Comparison of ENCODE assay signal across 12 cellular contexts in the genomic region with DNA sequence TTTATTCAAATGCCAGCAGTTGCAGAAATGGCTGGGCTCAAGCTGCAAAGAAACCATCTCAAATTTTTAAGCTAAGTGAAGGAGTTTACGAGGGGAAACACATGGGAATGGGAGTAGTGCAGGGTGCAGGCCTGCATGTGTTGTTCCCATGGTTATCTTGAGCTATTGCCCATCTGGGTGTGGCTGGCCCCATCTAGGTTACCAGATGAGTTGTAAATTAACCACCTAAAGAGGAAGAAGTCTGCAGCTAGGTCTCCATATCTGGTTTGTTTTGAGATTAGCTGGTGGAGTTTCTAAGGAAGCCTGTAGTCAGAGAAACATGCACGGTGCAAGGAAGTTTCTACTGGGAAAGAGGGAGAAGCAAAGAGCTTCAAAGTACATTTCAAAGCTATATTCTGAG. TPM values are rescaled to one million over a fixed set of nuclear protein-coding genes. Genes with fewer than 3 reads are reported as not detected.
DNase-seq lines count a peak whose midpoint lies in the region; ATAC-seq, FAIRE-seq and TF ChIP-seq lines count a peak whose summit lies in the region.
"Had no signal": no experiment of that assay in that cellular context is flagged by ENCODE, and none has a peak within 500 bp of the region (broad histone marks: within the 10 kb centered on the region; RNA-seq: fewer than 3 reads in every experiment).

No MANE protein-coding gene starts in this region.

- ATAC-seq in GM18870 (IDR thresholded peaks at IDR 0.05; ENCODE audit: unreplicated experiment), result peak; percentile 95
- ATAC-seq in GM21786 (IDR thresholded peaks at IDR 0.05; ENCODE audit: unreplicated experiment), result peak; percentile 97
- peak; percentile 93 for ATAC-seq in HG03378 (IDR thresholded peaks at IDR 0.05; ENCODE audit: unreplicated experiment)
- ATAC-seq in psoas muscle, result no peak

- no peaks in the 10 kb centered on the region for H3K27me3 ChIP-seq in psoas muscle (ENCODE audit: insufficient read depth in 3 of 3, low read length in 2 of 3)
- no peaks in the 10 kb centered on the region for H3K27me3 ChIP-seq in breast epithelium
- H3K27me3 ChIP-seq: uterus had no signal

- H3K27ac ChIP-seq in psoas muscle, result no peak overlapping the region
- H3K27ac ChIP-seq in breast epithelium, result no peak overlapping the region
- H3K27ac ChIP-seq: uterus had no signal

- TF ChIP-seq CTCF in psoas muscle (IDR thresholded peaks at IDR 0.05) (no peak), breast epithelium (IDR thresholded peaks at IDR 0.05) (no peak)

- FAIRE-seq in GM12891 (lab: Jason Lieb, UNC), result no peak

- H3K4me3 ChIP-seq in psoas muscle, result no peak overlapping the region
- no peak overlapping the region for H3K4me3 ChIP-seq in breast epithelium
- H3K4me3 ChIP-seq: uterus had no signal

- TF ChIP-seq POLR2A in GM12891 (IDR thresholded peaks at IDR 0.05; ENCODE audit: low read depth, low read length) (no peak), breast epithelium (IDR thresholded peaks at IDR 0.05) (no peak)

- H3K4me1 ChIP-seq in psoas muscle (no peaks in the 10 kb centered on the region), breast epithelium (no peaks in the 10 kb centered on the region)
- H3K4me1 ChIP-seq: uterus had no signal

- 40 to 46% (median 41%) methylated on average over 2 of the region's 2 CpGs for WGBS in psoas muscle, 3 donors

- DNase-seq in kidney tubule cell (ENCODE audit: low spot score) (peak; percentile 57), GM12891 (ENCODE audit: insufficient read length, low spot score) (no peak), SIG-M5 treated with dmso at 0.1 percent for 504 hours (lab: John Stamatoyannopoulos, UW; ENCODE audit: unreplicated experiment) (no peak), psoas muscle (no peak), breast epithelium (ENCODE audit: low spot score in 2 of 2) (no peak)
- DNase-seq: activated naive CD8-positive, alpha-beta T cell treated with anti-CD3 and anti-CD28 coated beads, Interleukin-2, amount 10 ng/mL, durations not matched to agents 7 days and 5 days; CD8-positive, alpha-beta memory T cell; effector CD4-positive, alpha-beta T cell; uterus had no signal

- no peaks in the 10 kb centered on the region for H3K9me3 ChIP-seq in psoas muscle
- H3K9me3 ChIP-seq in breast epithelium, result peaks cover 0 to 7% of the 10 kb centered on the region in 2 donors
- H3K9me3 ChIP-seq: uterus had no signal

- no peaks in the 10 kb centered on the region for H3K36me3 ChIP-seq in psoas muscle (ENCODE audit: insufficient read depth in 1 of 2, low read depth in 1 of 2)
- no peaks in the 10 kb centered on the region for H3K36me3 ChIP-seq in breast epithelium
- H3K36me3 ChIP-seq: uterus had no signal

- intact Hi-C loops in psoas muscle (cut with DNase I) (no loop called here), breast epithelium (cut with DNase I; ENCODE audit: low total_unique reads) (no loop called here)

TF ChIP-seq in GM12891, 5 proteins besides CTCF, POLR2A, EP300 and RAD21:
- TF ChIP-seq SPI1 (IDR thresholded peaks at IDR 0.05; ENCODE audit: low read depth, low read length) (no peak), POU2F2 (IDR thresholded peaks at IDR 0.05; ENCODE audit: low read depth, low read length) (no peak)

RNA-seq across cellular contexts. Expression of a gene that starts 23.3 kb away (rescaled TPM):
- polyA plus RNA-seq in GM12891 (2012; ENCODE audit: low read depth, missing spikeins), result 0.05 TPM
- total RNA-seq in psoas muscle (1 to 10 TPM; 1.4 to 3.7 (median 1.6) TPM), breast epithelium (10 to 100 TPM; 14.4 to 81.9 (median 22.1) TPM)
- under 1 TPM; 0.32 to 0.55 (median 0.33) TPM for polyA plus RNA-seq in psoas muscle
- total RNA-seq: activated naive CD8-positive, alpha-beta T cell treated with anti-CD3 and anti-CD28 coated beads, Interleukin-2, amount 10 ng/mL, durations not matched to agents 7 days and 5 days; CD8-positive, alpha-beta memory T cell had no signal

RNA-seq across cellular contexts. Expression of a gene that starts 34.0 kb away (rescaled TPM):
- polyA plus RNA-seq in GM12891 (2012; ENCODE audit: low read depth, missing spikeins), result 0.77 TPM
- 1 to 10 TPM in 3 of 4 donors, under 1 TPM in 1; 0.59 to 4.8 (median 1.8) TPM for total RNA-seq in psoas muscle
- polyA plus RNA-seq in psoas muscle, result 1 to 10 TPM; 1.4 to 6.6 (median 1.5) TPM
- total RNA-seq in breast epithelium, result 10 to 100 TPM; 19.2 to 75.1 (median 24.5) TPM
- total RNA-seq: activated naive CD8-positive, alpha-beta T cell treated with anti-CD3 and anti-CD28 coated beads, Interleukin-2, amount 10 ng/mL, durations not matched to agents 7 days and 5 days; CD8-positive, alpha-beta memory T cell had no signal
- polyA plus RNA-seq: CD8-positive, alpha-beta memory T cell had no signal

RNA-seq across cellular contexts. Expression of a gene that starts 56.7 kb away (rescaled TPM):
- polyA plus RNA-seq in GM12891 (2012; ENCODE audit: low read depth, missing spikeins), result 0.41 TPM
- total RNA-seq in psoas muscle (1 to 10 TPM; 1.5 to 4.9 (median 2.2) TPM), breast epithelium (10 to 100 TPM; 13.0 to 45.2 (median 21.8) TPM)
- 1 to 10 TPM in 2 of 3 donors, under 1 TPM in 1; 0.55 to 1.7 (median 1.2) TPM for polyA plus RNA-seq in psoas muscle
- polyA plus RNA-seq: CD8-positive, alpha-beta memory T cell had no signal

Comparison
In these comparisons a context has a peak if more than half of its experiments do, and no peak if none do; other contexts are left out.
1. ATAC-seq: peak in GM18870 (single experiment), GM21786 (single experiment) and HG03378 (single experiment); none in psoas muscle (0 of 4).